ENCODE assay signal across 16 cellular contexts in genomic region chr4:89300490-89300889, GRCh38. TPM values are rescaled to one million over a fixed set of nuclear protein-coding genes. Genes with fewer than 3 reads are reported as not detected.
DNase-seq lines count a peak whose midpoint lies in the region; ATAC-seq and TF ChIP-seq lines count a peak whose summit lies in the region.
"Had no signal": no experiment of that assay in that cellular context is flagged by ENCODE, and none has a peak within 500 bp of the region (broad histone marks: within the 10 kb centered on the region; RNA-seq: fewer than 3 reads in every experiment).

No MANE protein-coding gene starts in this region.

- TF ChIP-seq CTCF in natural killer cell (IDR thresholded peaks at IDR 0.05) (no peak), adrenal gland (IDR thresholded peaks at IDR 0.05) (no peak)

- in situ Hi-C loops in G401 (cut with HindIII; ENCODE audit: low sequenced_read_pairs) = no loop called here

- POLR2A ChIA-PET in activated CD4-positive, alpha-beta T cell treated with anti-CD3 and anti-CD28 coated beads for 36 hours (lab: Charles Lee) = interaction anchor here (1.1 to 2.9 kb wide), 2 partner anchors 9 to 11 kb away, joined by 4 to 12 read pairs; no protein-coding TSS in a partner anchor

- no peaks in the 10 kb centered on the region for H3K27me3 Mint-ChIP-seq in activated CD4-positive, alpha-beta T cell treated with anti-CD3 and anti-CD28 coated beads for 36 hours
- no peaks in the 10 kb centered on the region for H3K27me3 Mint-ChIP-seq in activated T-helper 17 cell treated with anti-CD3 and anti-CD28 coated beads, Interleukin-2, amount 50 U/mL, for 72 hours
- no peaks in the 10 kb centered on the region for H3K27me3 Mint-ChIP-seq in natural killer cell (ENCODE audit: low read depth in 2 of 2)

- peaks cover 2% of the 10 kb centered on the region for H3K36me3 Mint-ChIP-seq in activated CD4-positive, alpha-beta T cell treated with anti-CD3 and anti-CD28 coated beads for 36 hours (ENCODE audit: low read depth)
- H3K36me3 Mint-ChIP-seq in activated T-helper 17 cell treated with anti-CD3 and anti-CD28 coated beads, Interleukin-2, amount 50 U/mL, for 72 hours (ENCODE audit: low read depth) = peaks cover 26% of the 10 kb centered on the region
- no peaks in the 10 kb centered on the region for H3K36me3 Mint-ChIP-seq in natural killer cell

- peak overlapping the region; percentile 51 for H3K4me3 Mint-ChIP-seq in activated CD4-positive, alpha-beta T cell treated with anti-CD3 and anti-CD28 coated beads for 36 hours
- H3K4me3 Mint-ChIP-seq in activated T-helper 17 cell treated with anti-CD3 and anti-CD28 coated beads, Interleukin-2, amount 50 U/mL, for 72 hours = peak overlapping the region; percentile 90
- H3K4me3 Mint-ChIP-seq in natural killer cell = peak overlapping the region; percentile 53

- 80 to 90% (median 86%) methylated on average over 1 of the region's 1 CpG for WGBS in adrenal gland, 4 donors

- no peak for TF ChIP-seq POLR2A in adrenal gland (IDR thresholded peaks at IDR 0.05)

- H3K27me3 ChIP-seq in adrenal gland = no peaks in the 10 kb centered on the region
- H3K27me3 ChIP-seq: gastroesophageal sphincter, right atrium auricular region had no signal

- H3K27ac ChIP-seq in adrenal gland = no peak overlapping the region
- H3K27ac ChIP-seq: neutrophil, SK-N-MC had no signal

- no peak overlapping the region for H3K4me3 ChIP-seq in adrenal gland
- H3K4me3 ChIP-seq: gastroesophageal sphincter, right atrium auricular region, SK-N-MC had no signal

- CTCF ChIA-PET in activated CD4-positive, alpha-beta T cell treated with anti-CD3 and anti-CD28 coated beads for 36 hours (lab: Charles Lee) = interaction anchor here (0.7 to 2.7 kb wide), 12 partner anchors 9 to 74 kb away, joined by 3 to 7 read pairs (median 4); no protein-coding TSS in a partner anchor

- no peaks in the 10 kb centered on the region for H3K9me3 ChIP-seq in adrenal gland (replicated peaks in 1 of 3)
- H3K9me3 ChIP-seq: gastroesophageal sphincter, neutrophil, right atrium auricular region had no signal

- peaks cover 77% of the 10 kb centered on the region for H3K4me1 Mint-ChIP-seq in activated CD4-positive, alpha-beta T cell treated with anti-CD3 and anti-CD28 coated beads for 36 hours
- H3K4me1 Mint-ChIP-seq in activated T-helper 17 cell treated with anti-CD3 and anti-CD28 coated beads, Interleukin-2, amount 50 U/mL, for 72 hours = peaks cover 36% of the 10 kb centered on the region
- H3K4me1 Mint-ChIP-seq in natural killer cell = peaks cover 82 to 88% of the 10 kb centered on the region in 2 donors

- intact Hi-C loops in activated CD4-positive, alpha-beta T cell treated with anti-CD3 and anti-CD28 coated beads for 36 hours (cut with DNase I, micrococcal nuclease) = no loop called here
- intact Hi-C loops in natural killer cell (cut with micrococcal nuclease) (loop anchor here (10.0 kb wide), 1 partner anchor 476 kb away; no protein-coding TSS in a partner anchor), adrenal gland (cut with DNase I) (no loop called here)

- peak; percentile 30 for ATAC-seq in activated CD4-positive, alpha-beta T cell treated with anti-CD3 and anti-CD28 coated beads for 36 hours
- peak; percentile 30 for ATAC-seq in activated T-helper 17 cell treated with anti-CD3 and anti-CD28 coated beads, Interleukin-2, amount 50 U/mL, for 72 hours (replicated peaks)
- ATAC-seq in natural killer cell (no peak), GM21447 (IDR thresholded peaks at IDR 0.05; ENCODE audit: unreplicated experiment) (no peak)
- ATAC-seq: gastroesophageal sphincter had no signal

- H3K9me3 Mint-ChIP-seq in activated CD4-positive, alpha-beta T cell treated with anti-CD3 and anti-CD28 coated beads for 36 hours (ENCODE audit: low read depth) = no peaks in the 10 kb centered on the region
- H3K9me3 Mint-ChIP-seq in activated T-helper 17 cell treated with anti-CD3 and anti-CD28 coated beads, Interleukin-2, amount 50 U/mL, for 72 hours = no peaks in the 10 kb centered on the region
- H3K9me3 Mint-ChIP-seq in natural killer cell = no peaks in the 10 kb centered on the region

- no peaks in the 10 kb centered on the region for H3K36me3 ChIP-seq in adrenal gland (replicated peaks in 1 of 2)
- H3K36me3 ChIP-seq: gastroesophageal sphincter, neutrophil, right atrium auricular region had no signal

- peak overlapping the region; percentile 85 for H3K27ac Mint-ChIP-seq in activated CD4-positive, alpha-beta T cell treated with anti-CD3 and anti-CD28 coated beads for 36 hours
- peak overlapping the region; percentile 85 for H3K27ac Mint-ChIP-seq in activated T-helper 17 cell treated with anti-CD3 and anti-CD28 coated beads, Interleukin-2, amount 50 U/mL, for 72 hours
- H3K27ac Mint-ChIP-seq in natural killer cell = peak overlapping the region in 1 of 2 donors; percentile 96

- no peaks in the 10 kb centered on the region for H3K4me1 ChIP-seq in adrenal gland (replicated peaks in 1 of 2)

- no peak for DNase-seq in activated CD4-positive, alpha-beta T cell treated with anti-CD3 and anti-CD28 coated beads for 36 hours
- DNase-seq in activated CD4-positive, alpha-beta T cell treated with anti-CD3 and anti-CD28 coated beads for 4 hours = no peak
- DNase-seq in G401 (ENCODE audit: low spot score) = peak; percentile 42
- DNase-seq in natural killer cell = no peak
- no peak for DNase-seq in HCEC 1CT
- no peak for DNase-seq in adrenal gland
- DNase-seq: GOT3, mesenchymal stem cell, NCI-H146, NCI-H345 had no signal

RNA-seq across cellular contexts. Expression of gene GPRIN3, which starts 7.1 kb away (rescaled TPM):
- 10 to 100 TPM; 10.5 to 12.2 TPM for total RNA-seq in activated CD4-positive, alpha-beta T cell treated with anti-CD3 and anti-CD28 coated beads for 36 hours
- total RNA-seq in G401 (2014; rRNA removed; shearing (Covaris generic)) = 0.55 and 1.5 TPM in 2 replicates
- total RNA-seq in activated T-helper 17 cell treated with anti-CD3 and anti-CD28 coated beads, Interleukin-2, amount 50 U/mL, for 72 hours = 10 to 100 TPM; 43.5 to 69.7 TPM
- total RNA-seq in natural killer cell (10 to 100 TPM; 48.3 to 50.7 (median 48.5) TPM), adrenal gland (1 to 10 TPM; 1.1 to 4.6 (median 3.3) TPM)
- polyA plus RNA-seq in adrenal gland = under 1 TPM; 0.47 to 0.82 (median 0.80) TPM

Comparison
In these comparisons a context has a peak if more than half of its experiments do, and no peak if none do; other contexts are left out.
1. ATAC-seq: peak in activated CD4-positive, alpha-beta T cell treated with anti-CD3 and anti-CD28 coated beads for 36 hours (single experiment) and activated T-helper 17 cell treated with anti-CD3 and anti-CD28 coated beads, Interleukin-2, amount 50 U/mL, for 72 hours (single experiment); none in natural killer cell (0 of 3) and GM21447 (single experiment).
2. Peak in every context shown above with its lines, with median percentiles within 50 percentile points of each other: H3K4me3 Mint-ChIP-seq.